8 cellular contexts compared by ENCODE assay signal in genomic region chr12:100987552-100988277, GRCh38.
A peak's percentile ranks its signal among the peaks of the same experiment; 100 is the strongest.
DNase-seq lines count a peak whose midpoint lies in the region; ATAC-seq and TF ChIP-seq lines count a peak whose summit lies in the region.

No MANE protein-coding gene starts in this region.

- H3K4me1 ChIP-seq in HCT116 (ENCODE audit: control insufficient read depth in 1 of 2, insufficient read depth in 2 of 2, low read length in 2 of 2) (peaks cover 9 to 12% of the 10 kb centered on the region in 2 experiments; a peak in 3 of 4 replicates), left lung (no peaks in the 10 kb centered on the region)

- intact Hi-C loops in HCT116 (cut with micrococcal nuclease) (loop anchor here (5.0 kb wide), 1 partner anchor 160 kb away; no protein-coding TSS in a partner anchor), left lung (cut with DNase I) (no loop called here)

- H3K9me3 ChIP-seq in HCT116 (ENCODE audit: control insufficient read depth in 1 of 2, insufficient read depth in 1 of 2, low read depth in 1 of 2, low read length in 2 of 2) (no peaks in the 10 kb centered on the region), left lung (no peaks in the 10 kb centered on the region)

- POLR2A ChIA-PET in AG04449 (lab: Yijun Ruan, JAX) (no interaction called here), HCT116 (lab: Charles Lee) (no interaction called here)

- TF ChIP-seq RAD21 in HCT116 (IDR thresholded peaks at IDR 0.05; ENCODE audit: low read depth), result peak; percentile 54

- H3K36me3 ChIP-seq in HCT116 (ENCODE audit: control insufficient read depth in 1 of 2, insufficient read depth in 2 of 2, low read length in 2 of 2) (no peaks in the 10 kb centered on the region), left lung (no peaks in the 10 kb centered on the region)

- H3K27ac ChIP-seq in HCT116 (ENCODE audit: low read depth, low read length) (no peak overlapping the region), left lung (no peak overlapping the region)

- in situ Hi-C loops in KBM-7 (cut with MboI; ENCODE audit: low pct_unique_long_range_greater_than_20kb, low sequenced_read_pairs), result no loop called here

- peak; percentile 98 for ATAC-seq in HCT116
- peak; percentile 54 for ATAC-seq in left lung

- BruUV-seq in HCT116 (replicated peaks; lab: Mats Ljungman, UMichigan), result no TSS peak

- H3K4me3 ChIP-seq in AG04449 (ENCODE audit: low read depth, low read length) (no peak overlapping the region), GM12875 (ENCODE audit: low read depth, low read length) (no peak overlapping the region), HCT116 (replicated peaks in 1 of 2; ENCODE audit: low read depth in 1 of 2, low read length in 2 of 2) (no peak overlapping the region), WI38 (ENCODE audit: low read depth, low read length) (no peak overlapping the region), left lung (no peak overlapping the region)

- RAD21 ChIA-PET in HCT116 (lab: Charles Lee; ENCODE audit: low non-redundant PET in 1 of 2, low total read pairs in 2 of 2, uncharacterized antibody in 2 of 2, unreplicated experiment in 2 of 2), result no interaction called here

- TF ChIP-seq POLR2A in HCT116 (IDR thresholded peaks at IDR 0.05; ENCODE audit: borderline replicate concordance, extremely low read depth, insufficient read depth, insufficient read length), result no peak

- H3K4me2 ChIP-seq in HCT116 (ENCODE audit: low read length), result peak overlapping the region; percentile 55

- H3K79me2 ChIP-seq in HCT116 (ENCODE audit: insufficient read depth, low read length), result no peaks in the 10 kb centered on the region

- CTCF ChIA-PET in AG04449 (lab: Yijun Ruan, JAX) (no interaction called here), HCT116 (lab: Charles Lee) (interaction anchor here (0.8 kb wide), 1 partner anchor 59 kb away, joined by 3 read pairs; no protein-coding TSS in a partner anchor)

- H4K20me1 ChIP-seq in HCT116 (ENCODE audit: insufficient read depth), result no peaks in the 10 kb centered on the region

- peak overlapping the region; percentile 89 for H2AFZ ChIP-seq in HCT116 (ENCODE audit: low read depth, low read length, poor library complexity, severe bottlenecking)

- no peaks in the 10 kb centered on the region for H3K9me2 ChIP-seq in HCT116 (ENCODE audit: insufficient read depth)

- H3K9ac ChIP-seq in HCT116 (ENCODE audit: low read length), result no peak overlapping the region; the same call in 1 of the 2 replicates

- DNase-seq in AG04449 (ENCODE audit: low read depth, low spot score) (no peak), HCT116 (ENCODE audit: low read depth, low spot score) (peak; percentile 19), KBM-7 (peak; percentile 98), left lung (no peak)
- no peak for DNase-seq in stimulated activated naive CD4-positive, alpha-beta T cell treated with Interleukin-2 at 50 U/mL for 16 hours (lab: John Stamatoyannopoulos, UW)
- no peak for DNase-seq in stimulated activated naive CD4-positive, alpha-beta T cell (lab: John Stamatoyannopoulos, UW)

- H3K27me3 ChIP-seq in HCT116 (ENCODE audit: insufficient read depth, low read length), result no peaks in the 10 kb centered on the region
- no peaks in the 10 kb centered on the region for H3K27me3 ChIP-seq in left lung

- TF ChIP-seq CTCF in AG04449 (IDR thresholded peaks at IDR 0.05; ENCODE audit: insufficient read depth, low read length, missing control alignments) (peak; percentile 25), GM12875 (IDR thresholded peaks at IDR 0.05; ENCODE audit: borderline replicate concordance, insufficient read depth, low read depth, low read length) (peak; percentile 62; the same call in 1 of the 2 replicates), HCT116 (IDR thresholded peaks at IDR 0.05 in 2 of 3, conservative IDR thresholded peaks at IDR 0.05 in 1 of 3; ENCODE audit: borderline replicate concordance in 1 of 3, insufficient read depth in 1 of 3, low read depth in 2 of 3, low read length in 2 of 3) (peak; percentile 43 to 73 (median 68); a peak in 5 of 6 replicates), WI38 (IDR thresholded peaks at IDR 0.05; ENCODE audit: low read depth, low read length) (peak; percentile 56; the same call in 1 of the 2 replicates), left lung (IDR thresholded peaks at IDR 0.05) (no peak)

TF ChIP-seq in HCT116, 20 proteins besides CTCF, POLR2A, EP300 and RAD21:
- no peak for TF ChIP-seq SIN3A (IDR thresholded peaks at IDR 0.05; ENCODE audit: low read depth)
- TF ChIP-seq FOSL1 (IDR thresholded peaks at IDR 0.05; ENCODE audit: low read depth), result 0 out of 2 replicates have a peak, but pooled peaks have one; percentile 18
- TF ChIP-seq JUND (IDR thresholded peaks at IDR 0.05), result 0 out of 2 replicates have a peak, but pooled peaks have one; percentile 24
TF ChIP-seq in HCT116: peak in this region for 2.

Comparison
In these comparisons a context has a peak if more than half of its experiments do, and no peak if none do; other contexts are left out.
1. DNase-seq: peak in HCT116 (single experiment) and KBM-7 (single experiment); none in AG04449 (single experiment), left lung (0 of 2), stimulated activated naive CD4-positive, alpha-beta T cell treated with Interleukin-2 at 50 U/mL for 16 hours (single experiment) and stimulated activated naive CD4-positive, alpha-beta T cell (0 of 6).
2. CTCF ChIP-seq: peak in AG04449 (single experiment), GM12875 (single experiment), HCT116 (3 of 3) and WI38 (single experiment); none in left lung (0 of 2).